ENCODE assay signal across 10 cellular contexts in genomic region chr18:48136051-48136543, GRCh38.
DNase-seq lines count a peak whose midpoint lies in the region; ATAC-seq and TF ChIP-seq lines count a peak whose summit lies in the region.
"Had no signal": no experiment of that assay in that cellular context is flagged by ENCODE, and none has a peak within 500 bp of the region (broad histone marks: within the 10 kb centered on the region; RNA-seq: fewer than 3 reads in every experiment).

No MANE protein-coding gene starts in this region.

- H3F3A ChIP-seq in PC-3 (ENCODE audit: low read length, unreplicated experiment), result no peaks in the 10 kb centered on the region

- peak overlapping the region; percentile 62 for H3K9ac ChIP-seq in PC-3 (ENCODE audit: low read length)

- H3K9me2 ChIP-seq in PC-3 (replicated peaks; ENCODE audit: low read length), result no peaks in the 10 kb centered on the region

- H3K36me3 ChIP-seq in PC-3 (ENCODE audit: low read depth, low read length), result no peaks in the 10 kb centered on the region

- H3K27ac ChIP-seq in PC-3 (ENCODE audit: low read length), result no peak overlapping the region
- H3K27ac ChIP-seq: PC-9 had no signal

- H3K4me2 ChIP-seq in PC-3 (ENCODE audit: low read length), result peak overlapping the region; percentile 74
- H3K4me2 ChIP-seq: PC-9 had no signal

- peak overlapping the region; percentile 67 for H3K4me3 ChIP-seq in PC-3 (ENCODE audit: low read length)
- H3K4me3 ChIP-seq: PC-9 had no signal

- no TSS peak for BruUV-seq in PC-3 (replicated peaks; lab: Mats Ljungman, UMichigan)

- peak overlapping the region; percentile 42; the same call in 1 of the 2 replicates for H2AFZ ChIP-seq in PC-3 (ENCODE audit: low read length)
- H2AFZ ChIP-seq: PC-9 had no signal

- no peaks in the 10 kb centered on the region for H3K79me2 ChIP-seq in PC-3 (ENCODE audit: low read length)

- no peak for TF ChIP-seq CTCF in PC-3 (conservative IDR thresholded peaks at IDR 0.05; ENCODE audit: low read depth, low read length)

- POLR2A ChIA-PET in PC-3 (lab: Charles Lee; ENCODE audit: unreplicated experiment), result no interaction called here

- CTCF ChIA-PET in PC-3 (lab: Charles Lee), result no interaction called here

- peaks cover 31% of the 10 kb centered on the region for H3K4me1 ChIP-seq in PC-3 (ENCODE audit: insufficient read depth, low read length)

- ATAC-seq in PC-3 (no peak), left cardiac atrium (peak; percentile 27 to 39), GM21529 (IDR thresholded peaks at IDR 0.05; ENCODE audit: unreplicated experiment) (no peak), GM18498 (IDR thresholded peaks at IDR 0.05; ENCODE audit: unreplicated experiment) (no peak)

- DNase-seq in D341Med (ENCODE audit: low spot score) (peak; percentile 65), PC-3 (no peak), left cardiac atrium (peak; percentile 52), posterior vena cava (ENCODE audit: low spot score) (peak; percentile 86), epidermal melanocyte (ENCODE audit: insufficient read length, low spot score) (no peak), dermis blood vessel endothelial cell (no peak)
- DNase-seq: activated naive CD8-positive, alpha-beta T cell treated with anti-CD3 and anti-CD28 coated beads, Interleukin-2, amount 10 ng/mL, durations not matched to agents 7 days and 5 days; PC-9 had no signal

- no peaks in the 10 kb centered on the region for H3K9me3 ChIP-seq in PC-3 (ENCODE audit: low read length)

- H4K20me1 ChIP-seq in PC-3 (ENCODE audit: low read length), result no peaks in the 10 kb centered on the region

- no peaks in the 10 kb centered on the region for H3K27me3 ChIP-seq in PC-3 (ENCODE audit: low read length)

- intact Hi-C loops in PC-3 (cut with micrococcal nuclease), result loop anchor here (10.0 kb wide), 1 partner anchor 101 kb away; no protein-coding TSS in a partner anchor
- intact Hi-C loops in left cardiac atrium (cut with DNase I), result no loop called here
- intact Hi-C loops in posterior vena cava (cut with DNase I), result loop anchor here (5.0 to 10.0 kb wide), 3 partner anchors 101 to 1601 kb away; no protein-coding TSS in a partner anchor

Comparison
In these comparisons a context has a peak if more than half of its experiments do, and no peak if none do; other contexts are left out.
1. DNase-seq: peak in D341Med (single experiment), left cardiac atrium (single experiment) and posterior vena cava (single experiment); none in PC-3 (single experiment), epidermal melanocyte (single experiment) and dermis blood vessel endothelial cell (single experiment).
2. ATAC-seq: peak in left cardiac atrium (2 of 2); none in PC-3 (single experiment), GM21529 (single experiment) and GM18498 (single experiment).
3. intact Hi-C loops: an anchor here in PC-3 (10.0 kb wide) and posterior vena cava (5.0 to 10.0 kb wide); none called in left cardiac atrium.